1 cellular context compared by ENCODE assay signal in the genomic region with DNA sequence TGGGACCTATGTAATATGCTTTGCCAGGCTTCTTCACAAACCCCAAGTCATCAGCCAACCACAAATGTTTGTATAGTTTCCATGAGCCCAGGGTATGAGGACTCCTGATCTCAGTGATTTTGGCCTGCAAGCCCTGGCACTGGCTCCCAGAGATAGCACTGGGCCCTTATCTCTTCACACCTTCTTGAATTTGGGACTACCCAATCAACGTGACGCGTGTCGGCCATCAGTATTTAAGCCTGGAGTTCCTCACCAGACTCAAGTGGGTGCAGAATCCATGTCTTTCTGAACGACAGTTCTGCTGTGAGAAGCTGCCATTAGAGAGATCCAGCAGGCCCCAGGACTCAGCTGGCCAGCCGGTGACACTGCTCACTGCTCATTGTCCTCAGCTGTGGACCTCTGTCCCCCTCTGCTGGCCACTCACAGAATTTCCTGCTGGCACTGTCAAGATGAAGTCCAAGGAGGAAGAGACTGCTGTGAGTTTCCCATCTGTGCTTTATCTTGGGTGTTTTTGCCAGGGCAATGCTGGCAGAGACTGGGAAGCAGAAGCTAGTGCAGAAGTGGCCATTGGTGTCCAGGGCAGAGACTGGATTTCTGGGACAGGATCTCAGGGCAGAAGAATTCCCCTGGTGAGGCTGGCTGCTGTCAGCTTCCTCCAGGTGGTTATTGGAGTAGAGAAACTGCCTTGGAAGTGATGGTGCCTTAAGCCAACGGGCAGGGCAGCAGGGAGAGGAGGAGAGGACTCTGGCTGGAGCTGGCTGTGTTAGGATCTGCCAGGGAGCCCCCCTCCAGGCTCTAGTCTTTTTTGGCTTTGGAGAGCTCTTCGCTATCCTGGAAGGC.
TF ChIP-seq lines count a peak whose summit lies in the region.

No MANE protein-coding gene starts in this region.

TF ChIP-seq in K562, 482 proteins besides CTCF, POLR2A, EP300 and RAD21 (continues in another document):
- TF ChIP-seq JUND (IDR thresholded peaks at IDR 0.05; ENCODE audit: borderline replicate concordance, low read depth, low read length): peak; percentile 50; the same call in 1 of the 2 replicates
- TF ChIP-seq JUND (tag; IDR thresholded peaks at IDR 0.05; ENCODE audit: borderline replicate concordance, low read depth, low read length): peak; percentile 72; the same call in 2 of the 3 replicates
- no peak for TF ChIP-seq POLR3A (IDR thresholded peaks at IDR 0.05; ENCODE audit: borderline replicate concordance, extremely low read depth, insufficient read depth, insufficient read length)
- TF ChIP-seq BCL6 (CRISPR knock-in tag; IDR thresholded peaks at IDR 0.05): peak; percentile 27; the same call in 1 of the 2 replicates
- no peak for TF ChIP-seq SMARCB1 (IDR thresholded peaks at IDR 0.05; ENCODE audit: insufficient read length, low read depth)
- TF ChIP-seq ZNF274 (IDR thresholded peaks at IDR 0.05; ENCODE audit: borderline replicate concordance, low read depth, low read length): no peak
- TF ChIP-seq ZNF436 (CRISPR knock-in tag; IDR thresholded peaks at IDR 0.05): no peak
- no peak for TF ChIP-seq HMGN3 (IDR thresholded peaks at IDR 0.05; ENCODE audit: borderline replicate concordance, extremely low read depth, insufficient read length, low read depth, low read length)
- TF ChIP-seq SNRNP70 (optimal IDR thresholded peaks at IDR 0.05; ENCODE audit: low read depth, low read length): no peak
- TF ChIP-seq, protein P1, sequence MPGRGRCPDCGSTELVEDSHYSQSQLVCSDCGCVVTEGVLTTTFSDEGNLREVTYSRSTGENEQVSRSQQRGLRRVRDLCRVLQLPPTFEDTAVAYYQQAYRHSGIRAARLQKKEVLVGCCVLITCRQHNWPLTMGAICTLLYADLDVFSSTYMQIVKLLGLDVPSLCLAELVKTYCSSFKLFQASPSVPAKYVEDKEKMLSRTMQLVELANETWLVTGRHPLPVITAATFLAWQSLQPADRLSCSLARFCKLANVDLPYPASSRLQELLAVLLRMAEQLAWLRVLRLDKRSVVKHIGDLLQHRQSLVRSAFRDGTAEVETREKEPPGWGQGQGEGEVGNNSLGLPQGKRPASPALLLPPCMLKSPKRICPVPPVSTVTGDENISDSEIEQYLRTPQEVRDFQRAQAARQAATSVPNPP (IDR thresholded peaks at IDR 0.05; ENCODE audit: borderline replicate concordance, insufficient read depth, insufficient read length): no peak
- no peak for TF ChIP-seq NELFE (IDR thresholded peaks at IDR 0.05; ENCODE audit: insufficient read depth, insufficient read length)
- no peak for TF ChIP-seq ZNF507 (tag; conservative IDR thresholded peaks at IDR 0.05)
- TF ChIP-seq, protein P2, sequence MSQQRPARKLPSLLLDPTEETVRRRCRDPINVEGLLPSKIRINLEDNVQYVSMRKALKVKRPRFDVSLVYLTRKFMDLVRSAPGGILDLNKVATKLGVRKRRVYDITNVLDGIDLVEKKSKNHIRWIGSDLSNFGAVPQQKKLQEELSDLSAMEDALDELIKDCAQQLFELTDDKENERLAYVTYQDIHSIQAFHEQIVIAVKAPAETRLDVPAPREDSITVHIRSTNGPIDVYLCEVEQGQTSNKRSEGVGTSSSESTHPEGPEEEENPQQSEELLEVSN (IDR thresholded peaks at IDR 0.05; ENCODE audit: borderline replicate concordance in 1 of 2, extremely low read depth in 1 of 2, insufficient read depth in 1 of 2, insufficient read length in 1 of 2, low read depth in 1 of 2, low read length in 1 of 2, poor library complexity in 1 of 2, severe bottlenecking in 1 of 2): peak; percentile 10 to 39
- TF ChIP-seq ZNF146 (CRISPR knock-in tag; IDR thresholded peaks at IDR 0.05; ENCODE audit: unreplicated experiment): no peak
- no peak for TF ChIP-seq PHF21A (IDR thresholded peaks at IDR 0.05; ENCODE audit: borderline replicate concordance, low read depth)
- TF ChIP-seq NUFIP1 (IDR thresholded peaks at IDR 0.05; ENCODE audit: partially characterized antibody): no peak
- TF ChIP-seq MIER1 (IDR thresholded peaks at IDR 0.05; ENCODE audit: low read depth): no peak
- TF ChIP-seq MBD2 (IDR thresholded peaks at IDR 0.05; ENCODE audit: borderline replicate concordance, low read depth): no peak
- TF ChIP-seq FOS (IDR thresholded peaks at IDR 0.05; ENCODE audit: extremely low read depth, insufficient read length): no peak
- TF ChIP-seq MCM3 (IDR thresholded peaks at IDR 0.05): no peak
- peak; percentile 97 for TF ChIP-seq CBFA2T3 (IDR thresholded peaks at IDR 0.05)
- TF ChIP-seq ZBED1 (IDR thresholded peaks at IDR 0.05): peak; percentile 47; the same call in 1 of the 2 replicates
- no peak for TF ChIP-seq POLR3G (IDR thresholded peaks at IDR 0.05; ENCODE audit: extremely low read depth, insufficient read length, insufficient replicate concordance)
- no peak; the same call in 1 of the 2 replicates for TF ChIP-seq HCFC1 (IDR thresholded peaks at IDR 0.05; ENCODE audit: low read depth, low read length)
- TF ChIP-seq SRSF1 (IDR thresholded peaks at IDR 0.05; ENCODE audit: low read depth, low read length): no peak
- TF ChIP-seq, protein P3, sequence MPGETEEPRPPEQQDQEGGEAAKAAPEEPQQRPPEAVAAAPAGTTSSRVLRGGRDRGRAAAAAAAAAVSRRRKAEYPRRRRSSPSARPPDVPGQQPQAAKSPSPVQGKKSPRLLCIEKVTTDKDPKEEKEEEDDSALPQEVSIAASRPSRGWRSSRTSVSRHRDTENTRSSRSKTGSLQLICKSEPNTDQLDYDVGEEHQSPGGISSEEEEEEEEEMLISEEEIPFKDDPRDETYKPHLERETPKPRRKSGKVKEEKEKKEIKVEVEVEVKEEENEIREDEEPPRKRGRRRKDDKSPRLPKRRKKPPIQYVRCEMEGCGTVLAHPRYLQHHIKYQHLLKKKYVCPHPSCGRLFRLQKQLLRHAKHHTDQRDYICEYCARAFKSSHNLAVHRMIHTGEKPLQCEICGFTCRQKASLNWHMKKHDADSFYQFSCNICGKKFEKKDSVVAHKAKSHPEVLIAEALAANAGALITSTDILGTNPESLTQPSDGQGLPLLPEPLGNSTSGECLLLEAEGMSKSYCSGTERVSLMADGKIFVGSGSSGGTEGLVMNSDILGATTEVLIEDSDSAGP (CRISPR knock-in tag; IDR thresholded peaks at IDR 0.05): no peak
- TF ChIP-seq, protein P4, sequence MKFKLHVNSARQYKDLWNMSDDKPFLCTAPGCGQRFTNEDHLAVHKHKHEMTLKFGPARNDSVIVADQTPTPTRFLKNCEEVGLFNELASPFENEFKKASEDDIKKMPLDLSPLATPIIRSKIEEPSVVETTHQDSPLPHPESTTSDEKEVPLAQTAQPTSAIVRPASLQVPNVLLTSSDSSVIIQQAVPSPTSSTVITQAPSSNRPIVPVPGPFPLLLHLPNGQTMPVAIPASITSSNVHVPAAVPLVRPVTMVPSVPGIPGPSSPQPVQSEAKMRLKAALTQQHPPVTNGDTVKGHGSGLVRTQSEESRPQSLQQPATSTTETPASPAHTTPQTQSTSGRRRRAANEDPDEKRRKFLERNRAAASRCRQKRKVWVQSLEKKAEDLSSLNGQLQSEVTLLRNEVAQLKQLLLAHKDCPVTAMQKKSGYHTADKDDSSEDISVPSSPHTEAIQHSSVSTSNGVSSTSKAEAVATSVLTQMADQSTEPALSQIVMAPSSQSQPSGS (CRISPR knock-in tag; IDR thresholded peaks at IDR 0.05): no peak
- TF ChIP-seq KLF6 (CRISPR knock-in tag; IDR thresholded peaks at IDR 0.05; ENCODE audit: borderline replicate concordance): peak; percentile 23; the same call in 1 of the 2 replicates
- no peak for TF ChIP-seq ZNF586 (CRISPR knock-in tag; conservative IDR thresholded peaks at IDR 0.05)
- TF ChIP-seq SETDB1 (IDR thresholded peaks at IDR 0.05; ENCODE audit: low read length): no peak
- no peak for TF ChIP-seq BMI1 (IDR thresholded peaks at IDR 0.05; ENCODE audit: low read length)
- no peak for TF ChIP-seq ZNF431 (CRISPR knock-in tag; IDR thresholded peaks at IDR 0.05)
- TF ChIP-seq, protein P5, sequence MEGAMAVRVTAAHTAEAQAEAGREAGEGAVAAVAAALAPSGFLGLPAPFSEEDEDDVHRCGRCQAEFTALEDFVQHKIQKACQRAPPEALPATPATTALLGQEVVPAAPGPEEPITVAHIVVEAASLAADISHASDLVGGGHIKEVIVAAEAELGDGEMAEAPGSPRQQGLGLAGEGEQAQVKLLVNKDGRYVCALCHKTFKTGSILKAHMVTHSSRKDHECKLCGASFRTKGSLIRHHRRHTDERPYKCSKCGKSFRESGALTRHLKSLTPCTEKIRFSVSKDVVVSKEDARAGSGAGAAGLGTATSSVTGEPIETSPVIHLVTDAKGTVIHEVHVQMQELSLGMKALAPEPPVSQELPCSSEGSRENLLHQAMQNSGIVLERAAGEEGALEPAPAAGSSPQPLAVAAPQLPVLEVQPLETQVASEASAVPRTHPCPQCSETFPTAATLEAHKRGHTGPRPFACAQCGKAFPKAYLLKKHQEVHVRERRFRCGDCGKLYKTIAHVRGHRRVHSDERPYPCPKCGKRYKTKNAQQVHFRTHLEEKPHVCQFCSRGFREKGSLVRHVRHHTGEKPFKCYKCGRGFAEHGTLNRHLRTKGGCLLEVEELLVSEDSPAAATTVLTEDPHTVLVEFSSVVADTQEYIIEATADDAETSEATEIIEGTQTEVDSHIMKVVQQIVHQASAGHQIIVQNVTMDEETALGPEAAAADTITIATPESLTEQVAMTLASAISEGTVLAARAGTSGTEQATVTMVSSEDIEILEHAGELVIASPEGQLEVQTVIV (CRISPR knock-in tag; IDR thresholded peaks at IDR 0.05; ENCODE audit: borderline replicate concordance): no peak
- TF ChIP-seq, protein P6, sequence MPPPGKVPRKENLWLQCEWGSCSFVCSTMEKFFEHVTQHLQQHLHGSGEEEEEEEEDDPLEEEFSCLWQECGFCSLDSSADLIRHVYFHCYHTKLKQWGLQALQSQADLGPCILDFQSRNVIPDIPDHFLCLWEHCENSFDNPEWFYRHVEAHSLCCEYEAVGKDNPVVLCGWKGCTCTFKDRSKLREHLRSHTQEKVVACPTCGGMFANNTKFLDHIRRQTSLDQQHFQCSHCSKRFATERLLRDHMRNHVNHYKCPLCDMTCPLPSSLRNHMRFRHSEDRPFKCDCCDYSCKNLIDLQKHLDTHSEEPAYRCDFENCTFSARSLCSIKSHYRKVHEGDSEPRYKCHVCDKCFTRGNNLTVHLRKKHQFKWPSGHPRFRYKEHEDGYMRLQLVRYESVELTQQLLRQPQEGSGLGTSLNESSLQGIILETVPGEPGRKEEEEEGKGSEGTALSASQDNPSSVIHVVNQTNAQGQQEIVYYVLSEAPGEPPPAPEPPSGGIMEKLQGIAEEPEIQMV (tag; conservative IDR thresholded peaks at IDR 0.05; ENCODE audit: low read depth): no peak
- 0 out of 4 replicates have a peak, but pooled peaks have one; percentile 68 to 81 for TF ChIP-seq ARNT (IDR thresholded peaks at IDR 0.05)
- TF ChIP-seq MAFK (IDR thresholded peaks at IDR 0.05; ENCODE audit: low read length): 0 out of 2 replicates have a peak, but pooled peaks have one; percentile 3
- TF ChIP-seq, protein P7, sequence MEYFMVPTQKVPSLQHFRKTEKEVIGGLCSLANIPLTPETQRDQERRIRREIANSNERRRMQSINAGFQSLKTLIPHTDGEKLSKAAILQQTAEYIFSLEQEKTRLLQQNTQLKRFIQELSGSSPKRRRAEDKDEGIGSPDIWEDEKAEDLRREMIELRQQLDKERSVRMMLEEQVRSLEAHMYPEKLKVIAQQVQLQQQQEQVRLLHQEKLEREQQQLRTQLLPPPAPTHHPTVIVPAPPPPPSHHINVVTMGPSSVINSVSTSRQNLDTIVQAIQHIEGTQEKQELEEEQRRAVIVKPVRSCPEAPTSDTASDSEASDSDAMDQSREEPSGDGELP (CRISPR knock-in tag; IDR thresholded peaks at IDR 0.05; ENCODE audit: borderline replicate concordance): peak; percentile 99
- TF ChIP-seq, protein P8, sequence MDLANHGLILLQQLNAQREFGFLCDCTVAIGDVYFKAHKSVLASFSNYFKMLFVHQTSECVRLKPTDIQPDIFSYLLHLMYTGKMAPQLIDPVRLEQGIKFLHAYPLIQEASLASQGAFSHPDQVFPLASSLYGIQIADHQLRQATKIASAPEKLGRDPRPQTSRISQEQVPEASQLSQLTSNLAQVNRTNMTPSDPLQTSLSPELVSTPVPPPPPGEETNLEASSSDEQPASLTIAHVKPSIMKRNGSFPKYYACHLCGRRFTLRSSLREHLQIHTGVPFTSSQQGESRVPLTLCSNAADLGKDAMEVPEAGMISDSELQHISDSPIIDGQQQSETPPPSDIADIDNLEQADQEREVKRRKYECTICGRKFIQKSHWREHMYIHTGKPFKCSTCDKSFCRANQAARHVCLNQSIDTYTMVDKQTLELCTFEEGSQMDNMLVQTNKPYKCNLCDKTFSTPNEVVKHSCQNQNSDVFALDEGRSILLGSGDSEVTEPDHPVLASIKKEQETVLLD (IDR thresholded peaks at IDR 0.05): no peak
- TF ChIP-seq MCM5 (IDR thresholded peaks at IDR 0.05; ENCODE audit: low read depth): no peak
- TF ChIP-seq, protein P9, sequence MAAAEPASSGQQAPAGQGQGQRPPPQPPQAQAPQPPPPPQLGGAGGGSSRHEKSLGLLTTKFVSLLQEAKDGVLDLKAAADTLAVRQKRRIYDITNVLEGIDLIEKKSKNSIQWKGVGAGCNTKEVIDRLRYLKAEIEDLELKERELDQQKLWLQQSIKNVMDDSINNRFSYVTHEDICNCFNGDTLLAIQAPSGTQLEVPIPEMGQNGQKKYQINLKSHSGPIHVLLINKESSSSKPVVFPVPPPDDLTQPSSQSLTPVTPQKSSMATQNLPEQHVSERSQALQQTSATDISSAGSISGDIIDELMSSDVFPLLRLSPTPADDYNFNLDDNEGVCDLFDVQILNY (CRISPR knock-in tag; IDR thresholded peaks at IDR 0.05): no peak
- TF ChIP-seq, protein P10, sequence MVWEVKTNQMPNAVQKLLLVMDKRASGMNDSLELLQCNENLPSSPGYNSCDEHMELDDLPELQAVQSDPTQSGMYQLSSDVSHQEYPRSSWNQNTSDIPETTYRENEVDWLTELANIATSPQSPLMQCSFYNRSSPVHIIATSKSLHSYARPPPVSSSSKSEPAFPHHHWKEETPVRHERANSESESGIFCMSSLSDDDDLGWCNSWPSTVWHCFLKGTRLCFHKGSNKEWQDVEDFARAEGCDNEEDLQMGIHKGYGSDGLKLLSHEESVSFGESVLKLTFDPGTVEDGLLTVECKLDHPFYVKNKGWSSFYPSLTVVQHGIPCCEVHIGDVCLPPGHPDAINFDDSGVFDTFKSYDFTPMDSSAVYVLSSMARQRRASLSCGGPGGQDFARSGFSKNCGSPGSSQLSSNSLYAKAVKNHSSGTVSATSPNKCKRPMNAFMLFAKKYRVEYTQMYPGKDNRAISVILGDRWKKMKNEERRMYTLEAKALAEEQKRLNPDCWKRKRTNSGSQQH (CRISPR knock-in tag; IDR thresholded peaks at IDR 0.05): no peak
- peak; percentile 82 for TF ChIP-seq FOXM1 (IDR thresholded peaks at IDR 0.05; ENCODE audit: low read depth)
- no peak for TF ChIP-seq FOXM1 (CRISPR knock-in tag; IDR thresholded peaks at IDR 0.05; ENCODE audit: low read depth)
- TF ChIP-seq TSC22D4 (tag; IDR thresholded peaks at IDR 0.05): no peak
- no peak for TF ChIP-seq ZNF124 (CRISPR knock-in tag; IDR thresholded peaks at IDR 0.05)
